In genomic region chr1:81513796-81514354, GRCh38 we compare ENCODE assay signal across 1 cellular context.
TF ChIP-seq lines count a peak whose summit lies in the region.

No MANE protein-coding gene starts in this region.

TF ChIP-seq in GM23338, 12 proteins besides CTCF, POLR2A, EP300 and RAD21 (continued from another document):
- TF ChIP-seq ZNF462 (CRISPR knock-in tag; IDR thresholded peaks at IDR 0.05), result no peak
- no peak for TF ChIP-seq STAT1 (IDR thresholded peaks at IDR 0.05; ENCODE audit: unreplicated experiment)
